ENCODE assay signal across 9 cellular contexts in the genomic region with DNA sequence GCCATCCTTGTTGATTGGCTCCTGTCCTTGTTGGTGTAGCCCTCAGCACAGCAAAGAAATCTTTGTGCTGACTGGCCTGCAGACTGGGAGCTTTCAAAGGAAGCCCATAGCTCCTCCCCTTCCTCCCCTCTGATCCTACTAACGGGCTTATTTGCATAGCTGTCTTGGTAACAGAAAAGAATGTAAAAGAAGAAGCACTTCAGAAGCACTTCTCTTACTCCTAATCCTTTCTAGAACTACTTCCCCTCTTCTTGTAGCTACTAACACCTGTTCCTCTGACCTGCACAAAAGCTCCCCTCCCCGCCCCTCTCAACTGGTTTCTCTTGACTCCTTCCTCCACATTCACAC. TPM values are rescaled to one million over a fixed set of nuclear protein-coding genes. Genes with fewer than 3 reads are reported as not detected.
DNase-seq lines count a peak whose midpoint lies in the region; ATAC-seq, FAIRE-seq and TF ChIP-seq lines count a peak whose summit lies in the region.
"Had no signal": no experiment of that assay in that cellular context is flagged by ENCODE, and none has a peak within 500 bp of the region (broad histone marks: within the 10 kb centered on the region; RNA-seq: fewer than 3 reads in every experiment).

No MANE protein-coding gene starts in this region.

- H3K36me3 ChIP-seq in bronchial epithelial cell (ENCODE audit: control insufficient read depth, insufficient read depth, low read length), result no peaks in the 10 kb centered on the region
- H3K36me3 ChIP-seq in neural progenitor cell, result no peaks in the 10 kb centered on the region
- no peaks in the 10 kb centered on the region for H3K36me3 ChIP-seq in WERI-Rb-1

- CTCF ChIA-PET in activated CD8-positive, alpha-beta memory T cell treated with anti-CD3 and anti-CD28 coated beads, Interleukin-2, amount 10 ng/mL, durations not matched to agents 7 days and 5 days (lab: Charles Lee), result no interaction called here

- H3K27me3 ChIP-seq in bronchial epithelial cell (ENCODE audit: control insufficient read depth, insufficient read depth, low read length), result no peaks in the 10 kb centered on the region
- no peaks in the 10 kb centered on the region for H3K27me3 ChIP-seq in neural progenitor cell
- H3K27me3 ChIP-seq in WERI-Rb-1 (ENCODE audit: insufficient read depth, low read depth, severe bottlenecking), result no peaks in the 10 kb centered on the region

- peak overlapping the region; percentile 62 for H3K4me2 ChIP-seq in neural progenitor cell

- DNase-seq in activated CD8-positive, alpha-beta memory T cell treated with anti-CD3 and anti-CD28 coated beads, Interleukin-2, amount 10 ng/mL, durations not matched to agents 7 days and 5 days, result no peak
- DNase-seq in activated CD8-positive, alpha-beta memory T cell treated with anti-CD3 and anti-CD28 coated beads, Interleukin-2, amount 50 U/mL, for 48 hours, result no peak
- peak; percentile 77 for DNase-seq in NB4 (ENCODE audit: low read depth)
- DNase-seq in bronchial epithelial cell (ENCODE audit: low read depth), result no peak
- peak; percentile 73 for DNase-seq in neural progenitor cell (ENCODE audit: low spot score)
- DNase-seq in mesenteric fat pad (ENCODE audit: low spot score), result no peak
- no peak for DNase-seq in WERI-Rb-1

- H3K27me3 Mint-ChIP-seq in activated CD8-positive, alpha-beta memory T cell treated with anti-CD3 and anti-CD28 coated beads, Interleukin-2, amount 10 ng/mL, durations not matched to agents 7 days and 5 days, result no peaks in the 10 kb centered on the region
- H3K27me3 Mint-ChIP-seq in neural progenitor cell (ENCODE audit: insufficient read depth, low read depth), result peaks cover 2% of the 10 kb centered on the region

- no peaks in the 10 kb centered on the region for H3K79me2 ChIP-seq in neural progenitor cell (ENCODE audit: low read depth)

- H3K9me3 Mint-ChIP-seq in activated CD8-positive, alpha-beta memory T cell treated with anti-CD3 and anti-CD28 coated beads, Interleukin-2, amount 10 ng/mL, durations not matched to agents 7 days and 5 days (ENCODE audit: low read depth), result peaks cover 2% of the 10 kb centered on the region
- H3K9me3 Mint-ChIP-seq in neural progenitor cell, result no peaks in the 10 kb centered on the region

- H3F3A ChIP-seq in neural progenitor cell (ENCODE audit: low read depth), result peaks cover 30% of the 10 kb centered on the region

- H4K20me1 ChIP-seq in neural progenitor cell (ENCODE audit: low read depth), result no peaks in the 10 kb centered on the region

- peaks cover 8% of the 10 kb centered on the region for H3K4me1 Mint-ChIP-seq in activated CD8-positive, alpha-beta memory T cell treated with anti-CD3 and anti-CD28 coated beads, Interleukin-2, amount 10 ng/mL, durations not matched to agents 7 days and 5 days
- H3K4me1 Mint-ChIP-seq in neural progenitor cell, result peaks cover 78% of the 10 kb centered on the region

- peak overlapping the region; percentile 91 for H2AFZ ChIP-seq in neural progenitor cell (replicated peaks)

- no peak overlapping the region for H3K4me3 Mint-ChIP-seq in activated CD8-positive, alpha-beta memory T cell treated with anti-CD3 and anti-CD28 coated beads, Interleukin-2, amount 10 ng/mL, durations not matched to agents 7 days and 5 days
- H3K4me3 Mint-ChIP-seq in neural progenitor cell, result peak overlapping the region; percentile 63

- TF ChIP-seq CTCF in NB4 (IDR thresholded peaks at IDR 0.05; ENCODE audit: low read depth, low read length) (no peak), bronchial epithelial cell (IDR thresholded peaks at IDR 0.05; ENCODE audit: insufficient read depth, low read length, severe bottlenecking) (no peak), neural progenitor cell (IDR thresholded peaks at IDR 0.05) (no peak), WERI-Rb-1 (IDR thresholded peaks at IDR 0.05; ENCODE audit: low read depth, low read length) (no peak)

- peak; percentile 18 for FAIRE-seq in bronchial epithelial cell (lab: Jason Lieb, UNC)

- H3K4me3 ChIP-seq in NB4 (ENCODE audit: low read depth, low read length), result peak overlapping the region; percentile 14
- no peak overlapping the region for H3K4me3 ChIP-seq in bronchial epithelial cell (ENCODE audit: low read depth, low read length)
- H3K4me3 ChIP-seq in neural progenitor cell, result no peak overlapping the region
- H3K4me3 ChIP-seq in WERI-Rb-1 (ENCODE audit: low read depth, low read length), result no peak overlapping the region

- H3K27ac Mint-ChIP-seq in activated CD8-positive, alpha-beta memory T cell treated with anti-CD3 and anti-CD28 coated beads, Interleukin-2, amount 10 ng/mL, durations not matched to agents 7 days and 5 days, result peak overlapping the region; percentile 30
- H3K27ac Mint-ChIP-seq in neural progenitor cell, result peak overlapping the region; percentile 98

- ATAC-seq in activated CD8-positive, alpha-beta memory T cell treated with anti-CD3 and anti-CD28 coated beads, Interleukin-2, amount 10 ng/mL, durations not matched to agents 7 days and 5 days, result no peak
- peak; percentile 98 for ATAC-seq in HG02623 (IDR thresholded peaks at IDR 0.05; ENCODE audit: unreplicated experiment)

- H3K36me3 Mint-ChIP-seq in activated CD8-positive, alpha-beta memory T cell treated with anti-CD3 and anti-CD28 coated beads, Interleukin-2, amount 10 ng/mL, durations not matched to agents 7 days and 5 days, result no peaks in the 10 kb centered on the region
- H3K36me3 Mint-ChIP-seq in neural progenitor cell, result peaks cover 37% of the 10 kb centered on the region

- TF ChIP-seq POLR2A in NB4 (IDR thresholded peaks at IDR 0.05; ENCODE audit: extremely low read depth, insufficient read length), result peak; percentile 25

- no peak overlapping the region for H3K9ac ChIP-seq in neural progenitor cell

- H3K9me3 ChIP-seq in neural progenitor cell (ENCODE audit: low read depth), result no peaks in the 10 kb centered on the region
- H3K9me3 ChIP-seq in WERI-Rb-1 (ENCODE audit: severe bottlenecking), result no peaks in the 10 kb centered on the region

- peaks cover 49% of the 10 kb centered on the region for H3K4me1 ChIP-seq in neural progenitor cell

- peak overlapping the region; percentile 89 for H3K27ac ChIP-seq in neural progenitor cell
- H3K27ac ChIP-seq in WERI-Rb-1, result no peak overlapping the region
- H3K27ac ChIP-seq: C4-2B had no signal

RNA-seq across cellular contexts. Expression of gene RIC8B, which starts 14.3 kb away (rescaled TPM):
- 10 to 100 TPM; 14.2 to 15.0 TPM for total RNA-seq in activated CD8-positive, alpha-beta memory T cell treated with anti-CD3 and anti-CD28 coated beads, Interleukin-2, amount 10 ng/mL, durations not matched to agents 7 days and 5 days
- total RNA-seq in bronchial epithelial cell (4.5 and 5.5 TPM in 2 replicates), neural progenitor cell (ENCODE audit: low replicate concordance) (21.2 and 33.2 TPM in 2 replicates), mesenteric fat pad (23.3 TPM)

Comparison
In these comparisons a context has a peak if more than half of its experiments do, and no peak if none do; other contexts are left out.
1. DNase-seq: peak in NB4 (single experiment) and neural progenitor cell (single experiment); none in activated CD8-positive, alpha-beta memory T cell treated with anti-CD3 and anti-CD28 coated beads, Interleukin-2, amount 10 ng/mL, durations not matched to agents 7 days and 5 days (single experiment), activated CD8-positive, alpha-beta memory T cell treated with anti-CD3 and anti-CD28 coated beads, Interleukin-2, amount 50 U/mL, for 48 hours (single experiment), bronchial epithelial cell (single experiment), mesenteric fat pad (single experiment) and WERI-Rb-1 (single experiment).